Comparison of ENCODE assay signal across 33 cellular contexts in the genomic region with DNA sequence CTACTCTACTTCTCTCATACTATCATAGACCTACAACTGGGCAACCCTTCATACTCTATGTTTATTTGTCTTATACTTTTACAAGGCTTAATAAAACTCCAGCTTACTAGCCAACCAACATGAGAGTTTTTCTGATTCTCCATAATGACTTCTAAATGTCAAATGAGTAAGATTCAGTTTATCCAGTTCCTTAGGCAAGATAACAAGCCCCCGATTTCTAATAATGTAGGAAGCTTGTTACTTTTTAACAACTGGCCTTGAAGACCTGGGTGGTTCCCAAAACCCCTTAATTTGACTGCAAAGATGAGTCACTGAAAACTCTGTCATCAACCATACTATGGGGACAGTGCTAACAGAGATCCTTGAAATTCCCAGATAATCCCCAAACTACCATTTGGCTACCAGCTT.
DNase-seq lines count a peak whose midpoint lies in the region; ATAC-seq, FAIRE-seq and TF ChIP-seq lines count a peak whose summit lies in the region.
"Had no signal": no experiment of that assay in that cellular context is flagged by ENCODE, and none has a peak within 500 bp of the region (broad histone marks: within the 10 kb centered on the region; RNA-seq: fewer than 3 reads in every experiment).

No MANE protein-coding gene starts in this region.

- no peak for FAIRE-seq in HepG2 (lab: Jason Lieb, UNC)
- FAIRE-seq: colon, GM18507, K562 had no signal

- H3K27me3 ChIP-seq in liver (ENCODE audit: control insufficient read depth in 4 of 4, insufficient read depth in 4 of 4, low read length in 3 of 4) (no peaks in the 10 kb centered on the region), HepG2 (ENCODE audit: control insufficient read depth in 1 of 2, insufficient read depth in 2 of 2, low read length in 2 of 2) (no peaks in the 10 kb centered on the region), PC-3 (ENCODE audit: low read length) (no peaks in the 10 kb centered on the region), hepatocyte (no peaks in the 10 kb centered on the region)
- H3K27me3 ChIP-seq: gastroesophageal sphincter, MG63, right atrium auricular region, spleen had no signal

- WGBS in liver: 52% methylated on average over 1 of the region's 1 CpG
- WGBS in HepG2 (ENCODE audit: low lambda C conversion rate): 38% methylated on average over 1 of the region's 1 CpG
- WGBS in hepatocyte (ENCODE audit: low lambda C conversion rate, missing lambda C conversion rate): 15% methylated on average over 1 of the region's 1 CpG

- H3K9me2 ChIP-seq in PC-3 (replicated peaks; ENCODE audit: low read length) (no peaks in the 10 kb centered on the region), hepatocyte (replicated peaks; ENCODE audit: insufficient read depth) (no peaks in the 10 kb centered on the region)

- DNase-seq in HepG2 (ENCODE audit: low spot score) (no peak), PC-3 (peak; percentile 23), hepatocyte (ENCODE audit: low spot score) (no peak), HuH-7 (ENCODE audit: low spot score) (no peak), left ventricle myocardium superior (no peak)
- DNase-seq in activated naive CD4-positive, alpha-beta T cell treated with anti-CD3 and anti-CD28 coated beads, Interleukin-2, amount 50 U/mL, for 72 hours (ENCODE audit: low spot score in 2 of 2): no peak
- DNase-seq: 8988T; activated CD4-positive, alpha-beta T cell treated with anti-CD3 and anti-CD28 coated beads for 4 hours; activated CD8-positive, alpha-beta T cell treated with anti-CD3 and anti-CD28 coated beads, Interleukin-2, amount 10 ng/mL, durations not matched to agents 7 days and 5 days; activated T-cell treated with anti-CD3 and anti-CD28 coated beads for 4 hours; anterior cingulate cortex; CD4-positive, alpha-beta memory T cell; EL; H9; immature natural killer cell; MG63; NCI-H1417; NCI-H2029; NCI-H526; spleen; stimulated activated CD4-positive, alpha-beta T cell treated with anti-CD3 and anti-CD28 coated beads, Interleukin-2, amount 100 ng/mL, for 24 hours had no signal

- no peaks in the 10 kb centered on the region for H3F3A ChIP-seq in PC-3 (ENCODE audit: low read length, unreplicated experiment)

- TF ChIP-seq EP300 in HepG2 (IDR thresholded peaks at IDR 0.05; ENCODE audit: low read depth in 2 of 2, low read length in 2 of 2) (no peak), HepG2 (CRISPR knock-in tag; IDR thresholded peaks at IDR 0.05; ENCODE audit: borderline replicate concordance) (no peak)

- H3K4me3 ChIP-seq in liver (ENCODE audit: low read depth in 1 of 3, low read length in 3 of 3) (no peak overlapping the region), HepG2 (replicated peaks in 1 of 3; ENCODE audit: insufficient read depth in 1 of 3, low read depth in 2 of 3, low read length in 3 of 3) (no peak overlapping the region), PC-3 (ENCODE audit: low read length) (no peak overlapping the region), hepatocyte (no peak overlapping the region)
- H3K4me3 ChIP-seq: gastroesophageal sphincter, K562, MG63, right atrium auricular region, spleen, thoracic aorta had no signal

- no peak for TF ChIP-seq CTCF in liver (IDR thresholded peaks at IDR 0.05; ENCODE audit: low read depth, low read length, missing input control)
- TF ChIP-seq CTCF in HepG2 (CRISPR knock-in tag; IDR thresholded peaks at IDR 0.05): no peak
- no peak for TF ChIP-seq CTCF in PC-3 (conservative IDR thresholded peaks at IDR 0.05; ENCODE audit: low read depth, low read length)
- TF ChIP-seq CTCF in hepatocyte (IDR thresholded peaks at IDR 0.05; ENCODE audit: poor library complexity): no peak

- H3K4me1 ChIP-seq in liver (ENCODE audit: control insufficient read depth in 4 of 4, insufficient read depth in 4 of 4, low read length in 3 of 4) (peaks cover 3 to 25% (median 19%) of the 10 kb centered on the region in 4 donors), HepG2 (ENCODE audit: insufficient read depth, low read length) (peaks cover 31% of the 10 kb centered on the region), PC-3 (ENCODE audit: insufficient read depth, low read length) (peaks cover 47% of the 10 kb centered on the region), hepatocyte (ENCODE audit: insufficient read depth) (peaks cover 39% of the 10 kb centered on the region)
- H3K4me1 ChIP-seq: parathyroid adenoma had no signal

- H3K79me2 ChIP-seq in HepG2 (ENCODE audit: insufficient read depth, low read length): no peaks in the 10 kb centered on the region
- no peaks in the 10 kb centered on the region for H3K79me2 ChIP-seq in PC-3 (ENCODE audit: low read length)
- no peaks in the 10 kb centered on the region for H3K79me2 ChIP-seq in hepatocyte
- H3K79me2 ChIP-seq: parathyroid adenoma had no signal

- TF ChIP-seq RAD21 in liver (IDR thresholded peaks at IDR 0.05): no peak
- TF ChIP-seq RAD21 in HepG2 (CRISPR knock-in tag; IDR thresholded peaks at IDR 0.05): no peak

- H3K27ac ChIP-seq in liver (ENCODE audit: low read depth in 1 of 2, low read length in 2 of 2) (peak overlapping the region; percentile 53 to 58), HepG2 (ENCODE audit: extremely low read length, insufficient read depth, low read length) (no peak overlapping the region), PC-3 (ENCODE audit: low read length) (peak overlapping the region; percentile 69), hepatocyte (peak overlapping the region; percentile 59)
- H3K27ac ChIP-seq: gastroesophageal sphincter, parathyroid adenoma, spleen, thoracic aorta had no signal

- H3K4me2 ChIP-seq in HepG2 (ENCODE audit: low read depth, low read length) (no peak overlapping the region), PC-3 (ENCODE audit: low read length) (peak overlapping the region; percentile 42), hepatocyte (no peak overlapping the region)

- H2AFZ ChIP-seq in HepG2 (ENCODE audit: low read length) (no peak overlapping the region), PC-3 (ENCODE audit: low read length) (no peak overlapping the region), hepatocyte (no peak overlapping the region)
- H2AFZ ChIP-seq: parathyroid adenoma had no signal

- CTCF ChIA-PET in HepG2 (lab: Yijun Ruan, JAX; ENCODE audit: low intra/inter-chr PET ratio, low total read pairs): no interaction called here
- CTCF ChIA-PET in PC-3 (lab: Charles Lee): no interaction called here

- no TSS peak for BruUV-seq in HepG2 (replicated peaks; lab: Mats Ljungman, UMichigan)
- BruUV-seq in PC-3 (replicated peaks; lab: Mats Ljungman, UMichigan): no TSS peak

- H4K20me1 ChIP-seq in HepG2 (ENCODE audit: insufficient read depth, low read length) (no peaks in the 10 kb centered on the region), PC-3 (ENCODE audit: low read length) (no peaks in the 10 kb centered on the region), hepatocyte (ENCODE audit: insufficient read depth, poor library complexity, severe bottlenecking) (no peaks in the 10 kb centered on the region)

- TF ChIP-seq POLR2A in HepG2 (IDR thresholded peaks at IDR 0.05; ENCODE audit: insufficient read depth in 1 of 2, low read depth in 2 of 2, low read length in 2 of 2): no peak

- H3K9me3 ChIP-seq in liver (ENCODE audit: control insufficient read depth in 4 of 4, low read length in 3 of 4): no peaks in the 10 kb centered on the region
- H3K9me3 ChIP-seq in HepG2 (ENCODE audit: low read length): no peaks in the 10 kb centered on the region
- no peaks in the 10 kb centered on the region for H3K9me3 ChIP-seq in PC-3 (ENCODE audit: low read length)
- H3K9me3 ChIP-seq in hepatocyte (ENCODE audit: low read depth): no peaks in the 10 kb centered on the region
- H3K9me3 ChIP-seq: gastroesophageal sphincter, MG63, right atrium auricular region, spleen, thoracic aorta had no signal

- intact Hi-C loops in HepG2 (cut with micrococcal nuclease; ENCODE audit: unreplicated experiment): loop anchor here (5.0 kb wide), 2 partner anchors 480 to 1075 kb away; no protein-coding TSS in a partner anchor
- intact Hi-C loops in PC-3 (cut with micrococcal nuclease): loop anchor here (5.0 to 10.0 kb wide), 3 partner anchors 208 to 408 kb away; no protein-coding TSS in a partner anchor
- intact Hi-C loops in left ventricle myocardium superior (cut with micrococcal nuclease): loop anchor here (5.0 kb wide), 1 partner anchor 685 kb away; a partner anchor contains a TSS

- ATAC-seq in HepG2 (no peak), PC-3 (peak; percentile 35), HG03520 (IDR thresholded peaks at IDR 0.05; ENCODE audit: unreplicated experiment) (no peak), left ventricle myocardium superior (no peak)
- ATAC-seq in activated naive CD4-positive, alpha-beta T cell treated with anti-CD3 and anti-CD28 coated beads, Interleukin-2, amount 50 U/mL, for 72 hours: no peak
- ATAC-seq: activated CD8-positive, alpha-beta T cell treated with anti-CD3 and anti-CD28 coated beads, Interleukin-2, amount 10 ng/mL, durations not matched to agents 7 days and 5 days; gastroesophageal sphincter; K562 had no signal

- no peaks in the 10 kb centered on the region for H3K36me3 Mint-ChIP-seq in activated naive CD4-positive, alpha-beta T cell treated with anti-CD3 and anti-CD28 coated beads, Interleukin-2, amount 50 U/mL, for 72 hours
- H3K36me3 Mint-ChIP-seq: activated naive CD8-positive, alpha-beta T cell; CD4-positive, alpha-beta memory T cell; immature natural killer cell; memory B cell had no signal

- H3K27ac Mint-ChIP-seq in activated naive CD4-positive, alpha-beta T cell treated with anti-CD3 and anti-CD28 coated beads, Interleukin-2, amount 50 U/mL, for 72 hours: no peak overlapping the region
- H3K27ac Mint-ChIP-seq: activated CD8-positive, alpha-beta T cell treated with anti-CD3 and anti-CD28 coated beads, Interleukin-2, amount 10 ng/mL, durations not matched to agents 7 days and 5 days; activated naive CD8-positive, alpha-beta T cell; CD4-positive, alpha-beta memory T cell; H9; immature natural killer cell; memory B cell; stimulated activated naive CD8-positive, alpha-beta T cell treated with anti-CD3 and anti-CD28 coated beads, Interleukin-15, Interleukin-2, amounts not matched to agents 100 ng/mL and 50 ng/mL, for 24 hours had no signal

- H3K9ac ChIP-seq in liver (ENCODE audit: low read depth in 1 of 2, low read length in 2 of 2) (peak overlapping the region in 1 of 2 donors; percentile 20), HepG2 (ENCODE audit: insufficient read depth, low read depth, low read length) (no peak overlapping the region), PC-3 (ENCODE audit: low read length) (no peak overlapping the region; the same call in 1 of the 2 replicates)
- H3K9ac ChIP-seq: parathyroid adenoma had no signal

- POLR2A ChIA-PET in HepG2 (lab: Yijun Ruan, JAX) (no interaction called here), PC-3 (lab: Charles Lee; ENCODE audit: unreplicated experiment) (interaction anchor here (0.6 kb wide), 1 partner anchor 313 kb away, joined by 4 read pairs; no protein-coding TSS in a partner anchor)

- H3K9me3 Mint-ChIP-seq in activated naive CD4-positive, alpha-beta T cell treated with anti-CD3 and anti-CD28 coated beads, Interleukin-2, amount 50 U/mL, for 72 hours: no peaks in the 10 kb centered on the region
- H3K9me3 Mint-ChIP-seq: CD4-positive, alpha-beta memory T cell; H9; memory B cell; stimulated activated naive CD8-positive, alpha-beta T cell treated with anti-CD3 and anti-CD28 coated beads, Interleukin-15, Interleukin-2, amounts not matched to agents 100 ng/mL and 50 ng/mL, for 24 hours had no signal

- H3K36me3 ChIP-seq in liver (ENCODE audit: control insufficient read depth in 4 of 4, insufficient read depth in 3 of 4, low read depth in 1 of 4, low read length in 3 of 4) (no peaks in the 10 kb centered on the region), HepG2 (replicated peaks in 1 of 2; ENCODE audit: control insufficient read depth in 1 of 2, insufficient read depth in 2 of 2, low read length in 2 of 2) (no peaks in the 10 kb centered on the region), PC-3 (ENCODE audit: low read depth, low read length) (no peaks in the 10 kb centered on the region), hepatocyte (replicated peaks; ENCODE audit: insufficient read depth, low read depth) (no peaks in the 10 kb centered on the region)
- H3K36me3 ChIP-seq: gastroesophageal sphincter, MG63, right atrium auricular region, spleen, thoracic aorta had no signal

- in situ Hi-C loops in HepG2 (cut with HindIII; ENCODE audit: extremely low pct_ligation_motif_present, low pct_unique_long_range_greater_than_20kb): no loop called here
